ENCODE assay signal across 8 cellular contexts in genomic region chr17:65163990-65164495, GRCh38. TPM values are rescaled to one million over a fixed set of nuclear protein-coding genes. Genes with fewer than 3 reads are reported as not detected.
DNase-seq lines count a peak whose midpoint lies in the region; ATAC-seq, FAIRE-seq and TF ChIP-seq lines count a peak whose summit lies in the region.

No MANE protein-coding gene starts in this region.

- TF ChIP-seq RAD21 in GM12878 (IDR thresholded peaks at IDR 0.05; ENCODE audit: insufficient read depth, low read depth, low read length) = no peak

- H3K27me3 ChIP-seq in RWPE2 (ENCODE audit: insufficient read depth, poor library complexity, severe bottlenecking) (no peaks in the 10 kb centered on the region), GM12878 (replicated peaks in 1 of 2; ENCODE audit: control insufficient read depth in 2 of 2, insufficient read depth in 2 of 2, low read length in 1 of 2) (no peaks in the 10 kb centered on the region), MM.1S (replicated peaks; ENCODE audit: insufficient read depth, low read length) (no peaks in the 10 kb centered on the region)

- BruUV-seq in GM12878 (replicated peaks; lab: Mats Ljungman, UMichigan) = no TSS peak

- WGBS in GM12878 (ENCODE audit: insufficient coverage, insufficient replicate concordance, low lambda C conversion rate, missing lambda C conversion rate) = 4% methylated on average over 5 of the region's 5 CpGs

- H3K9me3 ChIP-seq in RWPE2 (ENCODE audit: severe bottlenecking) (no peaks in the 10 kb centered on the region), GM12878 (replicated peaks; ENCODE audit: control insufficient read depth, insufficient read depth, low read length) (no peaks in the 10 kb centered on the region), MM.1S (replicated peaks; ENCODE audit: insufficient read depth, low read length) (no peaks in the 10 kb centered on the region)

- SMC1A ChIA-PET in GM12878 (lab: Charles Lee; ENCODE audit: uncharacterized antibody, unreplicated experiment) = interaction anchor here (2.8 kb wide), 1 partner anchor 8 kb away, joined by 10 read pairs; no protein-coding TSS in a partner anchor

- POLR2A ChIA-PET in GM12878 (lab: Charles Lee) = interaction anchor here (1.0 kb wide), 1 partner anchor 9 kb away, joined by 4 read pairs; no protein-coding TSS in a partner anchor

- H3K4me3 ChIP-seq in RWPE2 (ENCODE audit: severe bottlenecking) (no peak overlapping the region), GM12878 (no peak overlapping the region), MM.1S (ENCODE audit: low read length) (no peak overlapping the region)

- H3K79me2 ChIP-seq in GM12878 (ENCODE audit: control insufficient read depth, insufficient read depth, low read length) = no peaks in the 10 kb centered on the region
- H3K79me2 ChIP-seq in MM.1S (ENCODE audit: low read length) = no peaks in the 10 kb centered on the region

- no peaks in the 10 kb centered on the region for H3F3A ChIP-seq in MM.1S (ENCODE audit: insufficient read depth, low read length)

- in situ Hi-C loops in GM12878 (cut with MboI) = no loop called here

- H3K9ac ChIP-seq in GM12878 (ENCODE audit: control insufficient read depth, insufficient read depth, low read length) = no peak overlapping the region
- no peak overlapping the region for H3K9ac ChIP-seq in MM.1S (ENCODE audit: low read length)

- H3K27ac ChIP-seq in RWPE2 (ENCODE audit: poor library complexity, severe bottlenecking) (no peak overlapping the region), GM12878 (ENCODE audit: control insufficient read depth, insufficient read depth) (peak overlapping the region; percentile 27), MM.1S (ENCODE audit: low read length) (no peak overlapping the region)

- H3K9me2 ChIP-seq in MM.1S (replicated peaks; ENCODE audit: insufficient read depth, low read length) = no peaks in the 10 kb centered on the region

- no peak for TF ChIP-seq EP300 in GM12878 (IDR thresholded peaks at IDR 0.05; ENCODE audit: borderline replicate concordance in 1 of 2, control insufficient read depth in 1 of 2, low read depth in 2 of 2, low read length in 2 of 2)

- DNase-seq in activated T-cell treated with anti-CD3 and anti-CD28 coated beads for 1 hour (ENCODE audit: low read depth) (peak; percentile 6), RWPE2 (ENCODE audit: low spot score) (no peak), GM12878 (ENCODE audit: low read depth, low spot score) (no peak), MM.1S (no peak), NCI-H446 treated with DMSO at 0.1 percent for 48 hours (lab: John Stamatoyannopoulos, UW) (no peak)
- DNase-seq in activated T-cell treated with anti-CD3 and anti-CD28 coated beads, Interleukin-2, amount 50 U/mL, for 1 hour = no peak
- peak; percentile 33 for DNase-seq in stimulated activated CD4-positive, alpha-beta T cell treated with anti-CD3 and anti-CD28 coated beads, Interleukin-4, amount 100 ng/mL, for 1 hour

- ATAC-seq in HG02973 (IDR thresholded peaks at IDR 0.05; ENCODE audit: unreplicated experiment) = peak; percentile 98
- ATAC-seq in RWPE2 (ENCODE audit: low read depth) = peak; percentile 95
- peak; percentile 98 for ATAC-seq in GM12878

- peak overlapping the region; percentile 16; the same call in 1 of the 2 replicates for H2AFZ ChIP-seq in GM12878 (ENCODE audit: control insufficient read depth, low read depth, low read length)
- no peak overlapping the region for H2AFZ ChIP-seq in MM.1S (ENCODE audit: low read length)

- CTCF ChIA-PET in GM12878 (lab: Yijun Ruan, JAX) = interaction anchor here (1.0 kb wide), 1 partner anchor 8 kb away, joined by 4 read pairs; no protein-coding TSS in a partner anchor

- RAD21 ChIA-PET in GM12878 (lab: Charles Lee; ENCODE audit: unreplicated experiment) = no interaction called here

- TF ChIP-seq CTCF in RWPE2 (IDR thresholded peaks at IDR 0.05; ENCODE audit: poor library complexity, severe bottlenecking) (no peak), GM12878 (IDR thresholded peaks at IDR 0.05 in 2 of 3, conservative IDR thresholded peaks at IDR 0.05 in 1 of 3; ENCODE audit: control insufficient read depth in 2 of 3, extremely low read depth in 1 of 3, insufficient read depth in 1 of 3, low read depth in 3 of 3, low read length in 3 of 3) (no peak), MM.1S (IDR thresholded peaks at IDR 0.05; ENCODE audit: low read length) (no peak)

- H4K20me1 ChIP-seq in GM12878 (ENCODE audit: control insufficient read depth, insufficient read depth) (no peaks in the 10 kb centered on the region), MM.1S (ENCODE audit: insufficient read depth, low read length) (no peaks in the 10 kb centered on the region)

- no peak for TF ChIP-seq POLR2A in GM12878 (IDR thresholded peaks at IDR 0.05; ENCODE audit: low read depth, low read length)

- intact Hi-C loops in GM12878 (cut with micrococcal nuclease; ENCODE audit: unreplicated experiment) = no loop called here

- FAIRE-seq in GM12878 (lab: Jason Lieb, UNC) = peak; percentile 95

- peak overlapping the region; percentile 69 for H3K4me2 ChIP-seq in GM12878 (ENCODE audit: control insufficient read depth, insufficient read depth)
- H3K4me2 ChIP-seq in MM.1S (ENCODE audit: low read depth, low read length) = no peak overlapping the region

- no peaks in the 10 kb centered on the region for H3K36me3 ChIP-seq in RWPE2 (ENCODE audit: low read depth)
- no peaks in the 10 kb centered on the region for H3K36me3 ChIP-seq in GM12878 (ENCODE audit: control insufficient read depth in 2 of 2, insufficient read depth in 2 of 2, low read length in 1 of 2)
- no peaks in the 10 kb centered on the region for H3K36me3 ChIP-seq in MM.1S (replicated peaks; ENCODE audit: insufficient read depth, low read length)

- peaks cover 9% of the 10 kb centered on the region for H3K4me1 ChIP-seq in RWPE2 (ENCODE audit: insufficient read depth, poor library complexity, severe bottlenecking)
- peaks cover 13% of the 10 kb centered on the region for H3K4me1 ChIP-seq in GM12878 (ENCODE audit: control insufficient read depth, insufficient read depth, low read length)
- no peaks in the 10 kb centered on the region for H3K4me1 ChIP-seq in MM.1S (ENCODE audit: low read length)

TF ChIP-seq in GM12878, 131 proteins besides CTCF, POLR2A, EP300 and RAD21 (continues in another document):
- TF ChIP-seq TCF3 (IDR thresholded peaks at IDR 0.05; ENCODE audit: borderline replicate concordance, insufficient read depth, low read depth, low read length) (peak; percentile 88), CREB1 (IDR thresholded peaks at IDR 0.05; ENCODE audit: low read depth) (peak; percentile 78; the same call in 1 of the 2 replicates), E2F8 (IDR thresholded peaks at IDR 0.05; ENCODE audit: low read depth, partially characterized antibody) (no peak), SRF (IDR thresholded peaks at IDR 0.05; ENCODE audit: low read depth in 2 of 2, low read length in 2 of 2) (no peak), MAX (IDR thresholded peaks at IDR 0.05; ENCODE audit: low read depth, low read length) (no peak), RFX5 (IDR thresholded peaks at IDR 0.05; ENCODE audit: low read depth, low read length) (peak; percentile 78), ZNF24 (IDR thresholded peaks at IDR 0.05) (no peak), HDAC2 (IDR thresholded peaks at IDR 0.05) (no peak)

RNA-seq across cellular contexts. Expression of gene RGS9, which starts 26.9 kb away (rescaled TPM):
- total RNA-seq in GM12878 (2013; cell fraction: nucleolus; rRNA removed) = 15.6 and 18.2 TPM in 2 replicates
- 3.8 and 4.7 TPM in 2 replicates for total RNA-seq in GM12878 (2014; rRNA removed)
- 4.4 and 6.0 TPM in 2 replicates for total RNA-seq in GM12878 (2014; rRNA removed; fragmentation: Illumina TruSeq; extraction: Trizol)
- 5.6 and 6.2 TPM in 2 replicates for total RNA-seq in GM12878 (2021)
- 1.9 TPM for polyA plus RNA-seq in GM12878 (2011; ENCODE audit: low read depth)
- 1.1 and 1.7 TPM in 2 replicates for polyA plus RNA-seq in GM12878 (2011; rRNA removed)
- polyA plus RNA-seq in GM12878 (2011; cell fraction: cytosol; rRNA removed) = 0.46 and 0.57 TPM in 2 replicates
- polyA plus RNA-seq in GM12878 (2011; cell fraction: nucleus; rRNA removed) = 0.22 and 0.66 TPM in 2 replicates
- polyA plus RNA-seq in GM12878 (2012) = 5.6 and 6.8 TPM in 2 replicates
- polyA plus RNA-seq in GM12878 (2014; fragmentation: Illumina TruSeq; extraction: Trizol) = 5.3 and 5.5 TPM in 2 replicates
- polyA plus RNA-seq in GM12878 (2014; fragmentation: Nextera tagmentation; extraction: Ambion mirVana) = 1 to 10 TPM; 3.0 to 4.1 TPM
- 6.3 and 7.7 TPM in 2 replicates for polyA plus RNA-seq in GM12878 (2014; rRNA removed)
- polyA plus RNA-seq in GM12878 (2016; fragmentation: Nextera tagmentation; extraction: Ambion mirVana) = 10 to 100 TPM in 1 of 2 experiments, 1 to 10 TPM in 1; 9.1 to 10.6 TPM
- polyA minus RNA-seq in GM12878 (2011; rRNA and poly(A)+ RNA removed) = 0.29 and 0.46 TPM in 2 replicates
- polyA minus RNA-seq in GM12878 (2011; cell fraction: cytosol; rRNA and poly(A)+ RNA removed) = not detected in 2 replicates
- 0.19 and 0.36 TPM in 2 replicates for polyA minus RNA-seq in GM12878 (2011; cell fraction: nucleus; rRNA and poly(A)+ RNA removed)

Comparison
In these comparisons a context has a peak if more than half of its experiments do, and no peak if none do; other contexts are left out.
1. DNase-seq: peak in activated T-cell treated with anti-CD3 and anti-CD28 coated beads for 1 hour (single experiment) and stimulated activated CD4-positive, alpha-beta T cell treated with anti-CD3 and anti-CD28 coated beads, Interleukin-4, amount 100 ng/mL, for 1 hour (single experiment); none in activated T-cell treated with anti-CD3 and anti-CD28 coated beads, Interleukin-2, amount 50 U/mL, for 1 hour (single experiment), RWPE2 (single experiment), GM12878 (single experiment), MM.1S (single experiment) and NCI-H446 treated with DMSO at 0.1 percent for 48 hours (single experiment).
2. Peak in every context shown above with its lines, with median percentiles within 50 percentile points of each other: ATAC-seq.